ENCODE assay signal across 12 cellular contexts in the genomic region with DNA sequence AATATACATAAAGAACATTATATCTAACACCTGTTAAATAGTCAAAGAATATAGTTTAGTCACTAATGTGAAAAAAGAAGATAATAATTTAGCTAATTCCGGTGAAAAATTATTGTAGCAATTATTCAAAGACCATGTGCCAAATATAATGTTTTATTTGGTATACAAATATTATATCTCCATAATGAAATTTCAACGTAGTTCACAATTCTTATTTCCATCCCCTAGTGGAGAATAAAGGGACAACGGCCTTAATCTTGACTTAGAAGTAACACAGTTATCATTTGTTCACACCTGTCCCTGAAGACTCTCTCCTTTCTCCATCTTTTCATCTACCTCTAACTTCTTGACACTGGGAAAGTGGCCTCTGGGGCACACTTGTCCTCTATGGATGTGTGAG.
A peak's percentile ranks its signal among the peaks of the same experiment; 100 is the strongest.
DNase-seq lines count a peak whose midpoint lies in the region; ATAC-seq and TF ChIP-seq lines count a peak whose summit lies in the region.
"Had no signal": no experiment of that assay in that cellular context is flagged by ENCODE, and none has a peak within 500 bp of the region (broad histone marks: within the 10 kb centered on the region; RNA-seq: fewer than 3 reads in every experiment).

No MANE protein-coding gene starts in this region.

- H3K4me1 ChIP-seq in IMR-90 (ENCODE audit: control insufficient read depth, insufficient read depth, low read length) (no peaks in the 10 kb centered on the region), mammary epithelial cell (ENCODE audit: insufficient read depth, low read length) (no peaks in the 10 kb centered on the region), right lobe of liver (no peaks in the 10 kb centered on the region)

- H4K20me1 ChIP-seq in IMR-90 (ENCODE audit: insufficient read depth, low read length) (no peaks in the 10 kb centered on the region), mammary epithelial cell (ENCODE audit: insufficient read depth, low read length) (no peaks in the 10 kb centered on the region)

- no peak for ATAC-seq in IMR-90 (ENCODE audit: low read depth)
- no peak for ATAC-seq in right lobe of liver
- ATAC-seq: CD8-positive, alpha-beta T cell had no signal

- no peak for TF ChIP-seq RAD21 in IMR-90 (IDR thresholded peaks at IDR 0.05; ENCODE audit: low read length)

- H3K9ac ChIP-seq in IMR-90 (ENCODE audit: low read depth, low read length) = no peak overlapping the region
- H3K9ac ChIP-seq in mammary epithelial cell (ENCODE audit: insufficient read depth, low read length) = no peak overlapping the region

- no peak for TF ChIP-seq POLR2A in IMR-90 (IDR thresholded peaks at IDR 0.05; ENCODE audit: low read depth, low read length)
- no peak for TF ChIP-seq POLR2A in right lobe of liver (IDR thresholded peaks at IDR 0.05)

- no CpG with 5 or more reads among the region's 3 CpGs for WGBS in IMR-90 (ENCODE audit: extremely low coverage in 2 of 2, insufficient read length in 1 of 2), 2 experiments
- WGBS in mammary epithelial cell (ENCODE audit: low coverage, missing lambda C conversion rate) = 57% methylated on average over 3 of the region's 3 CpGs
- WGBS in right lobe of liver (ENCODE audit: insufficient coverage, low coverage, low lambda C conversion rate, missing lambda C conversion rate) = 41% methylated on average over 3 of the region's 3 CpGs

- H2AK9ac ChIP-seq in IMR-90 (replicated peaks; ENCODE audit: low read depth, low read length, poor library complexity) = no peak overlapping the region

- no peak overlapping the region for H4K5ac ChIP-seq in IMR-90 (ENCODE audit: low read depth, low read length)

- TF ChIP-seq CTCF in BJ (IDR thresholded peaks at IDR 0.05; ENCODE audit: insufficient read depth, low read depth, low read length) = peak; percentile 49
- TF ChIP-seq CTCF in IMR-90 (conservative IDR thresholded peaks at IDR 0.05; ENCODE audit: low read depth, low read length) = peak; percentile 24; the same call in 1 of the 2 replicates
- TF ChIP-seq CTCF in mammary epithelial cell (conservative IDR thresholded peaks at IDR 0.05 in 1 of 2, IDR thresholded peaks at IDR 0.05 in 1 of 2; ENCODE audit: extremely low read depth in 1 of 2, insufficient read depth in 1 of 2, low read depth in 1 of 2, low read length in 2 of 2) = peak; percentile 38 to 51
- TF ChIP-seq CTCF in right lobe of liver (IDR thresholded peaks at IDR 0.05) = peak in 3 of 4 donors; percentile 18 to 25 (median 25)

- H4K91ac ChIP-seq in IMR-90 (ENCODE audit: insufficient read depth, low read depth, low read length) = no peak overlapping the region

- no peak overlapping the region for H3K4me3 ChIP-seq in BJ (ENCODE audit: low read depth, low read length)
- H3K4me3 ChIP-seq in IMR-90 (ENCODE audit: insufficient read depth, low read depth, low read length) = no peak overlapping the region
- H3K4me3 ChIP-seq in mammary epithelial cell (replicated peaks in 1 of 3; ENCODE audit: insufficient read depth in 1 of 3, low read depth in 2 of 3, low read length in 3 of 3) = no peak overlapping the region
- H3K4me3 ChIP-seq in right lobe of liver = no peak overlapping the region

- H3K36me3 ChIP-seq in BJ (ENCODE audit: control insufficient read depth, insufficient read depth, low read length) (no peaks in the 10 kb centered on the region), IMR-90 (ENCODE audit: control insufficient read depth, insufficient read depth, low read length) (no peaks in the 10 kb centered on the region), mammary epithelial cell (ENCODE audit: insufficient read depth, low read length) (no peaks in the 10 kb centered on the region), right lobe of liver (no peaks in the 10 kb centered on the region)

- no peak overlapping the region for H2BK120ac ChIP-seq in IMR-90 (ENCODE audit: low read depth, low read length)

- no peaks in the 10 kb centered on the region for H3K27me3 ChIP-seq in BJ (ENCODE audit: control insufficient read depth, insufficient read depth, low read length)
- peaks cover 2% of the 10 kb centered on the region; the same call in 1 of the 2 replicates for H3K27me3 ChIP-seq in IMR-90 (ENCODE audit: control insufficient read depth, insufficient read depth, low read length)
- peaks cover 3% of the 10 kb centered on the region for H3K27me3 ChIP-seq in mammary epithelial cell (ENCODE audit: insufficient read depth, low read length)
- no peaks in the 10 kb centered on the region for H3K27me3 ChIP-seq in right lobe of liver

- H3K56ac ChIP-seq in IMR-90 (ENCODE audit: extremely low read depth, insufficient read depth, low read length) = no peak overlapping the region

- no peak overlapping the region for H2BK15ac ChIP-seq in IMR-90 (ENCODE audit: low read depth, low read length)

- H3K4me2 ChIP-seq in IMR-90 (ENCODE audit: low read depth, low read length) (no peak overlapping the region), mammary epithelial cell (ENCODE audit: insufficient read depth, low read depth, low read length) (no peak overlapping the region)

- in situ Hi-C loops in IMR-90 (cut with MboI; ENCODE audit: low sequenced_read_pairs) (loop anchor here (5.0 to 10.0 kb wide), 3 partner anchors 770 to 1830 kb away; partner anchors contain the start of gene WNT5A), mammary epithelial cell (cut with MboI; ENCODE audit: low sequenced_read_pairs in 2 of 2) (no loop called here)

- dilution Hi-C loops in IMR-90 (cut with HindIII; ENCODE audit: low sequenced_read_pairs, unreplicated experiment) = no loop called here
- dilution Hi-C loops in mammary epithelial cell (cut with HindIII; ENCODE audit: low sequenced_read_pairs) = no loop called here

- H3K79me2 ChIP-seq in mammary epithelial cell (ENCODE audit: insufficient read depth, low read length) = no peaks in the 10 kb centered on the region

- H2AFZ ChIP-seq in IMR-90 (replicated peaks; ENCODE audit: low read length, poor library complexity) (no peak overlapping the region), mammary epithelial cell (ENCODE audit: low read depth, low read length) (no peak overlapping the region)

- H3K4ac ChIP-seq in IMR-90 (ENCODE audit: low read depth, low read length) = no peak overlapping the region

- intact Hi-C loops in IMR-90 (cut with micrococcal nuclease) = loop anchor here (5.0 kb wide), 1 partner anchor 353 kb away; no protein-coding TSS in a partner anchor
- intact Hi-C loops in mammary epithelial cell (cut with micrococcal nuclease) = loop anchor here (5.0 to 10.0 kb wide), 4 partner anchors 123 to 633 kb away; no protein-coding TSS in a partner anchor
- intact Hi-C loops in right lobe of liver (cut with DNase I) = loop anchor here (10.0 kb wide), 2 partner anchors 770 to 1400 kb away; partner anchors contain the start of gene WNT5A (in 1 of the 2)

- H4K8ac ChIP-seq in IMR-90 (ENCODE audit: low read depth in 2 of 2, low read length in 2 of 2) = no peak overlapping the region

- H3K79me1 ChIP-seq in IMR-90 (ENCODE audit: low read depth in 1 of 2, low read length in 2 of 2) = no peaks in the 10 kb centered on the region

- no peak overlapping the region for H2BK5ac ChIP-seq in IMR-90 (ENCODE audit: low read depth, low read length, poor library complexity, severe bottlenecking)

- H2AK5ac ChIP-seq in IMR-90 (ENCODE audit: low read depth, low read length) = no peak overlapping the region

- H3K23ac ChIP-seq in IMR-90 (ENCODE audit: low read depth, low read length) = no peak overlapping the region

- no TSS peak for BruUV-seq in IMR-90 (replicated peaks; lab: Mats Ljungman, UMichigan)
- no TSS peak for BruUV-seq in mammary epithelial cell (replicated peaks; lab: Mats Ljungman, UMichigan)

- no peaks in the 10 kb centered on the region for H3K9me1 ChIP-seq in IMR-90 (ENCODE audit: insufficient read depth, low read length)

- H3K14ac ChIP-seq in IMR-90 (replicated peaks; ENCODE audit: low read depth, low read length) = no peak overlapping the region

- CTCF ChIA-PET in BJ (lab: Yijun Ruan, JAX) (interaction anchor here (0.6 to 2.5 kb wide), 4 partner anchors 11 to 1394 kb away, joined by 3 to 6 read pairs (median 4); no protein-coding TSS in a partner anchor), IMR-90 (lab: Yijun Ruan, JAX) (interaction anchor here (0.6 to 0.8 kb wide), 3 partner anchors 12 to 212 kb away, joined by 3 read pairs; no protein-coding TSS in a partner anchor), mammary epithelial cell (lab: Charles Lee; ENCODE audit: low non-redundant PET) (no interaction called here)

- no peak overlapping the region for H3K27ac ChIP-seq in IMR-90 (ENCODE audit: insufficient read depth, low read length)
- H3K27ac ChIP-seq in mammary epithelial cell (ENCODE audit: insufficient read depth, low read depth, low read length) = no peak overlapping the region
- H3K27ac ChIP-seq in right lobe of liver = no peak overlapping the region

- H3K9me3 ChIP-seq in IMR-90 (ENCODE audit: control insufficient read depth, insufficient read depth, low read length) (no peaks in the 10 kb centered on the region), mammary epithelial cell (replicated peaks; ENCODE audit: insufficient read depth, low read length) (no peaks in the 10 kb centered on the region), right lobe of liver (no peaks in the 10 kb centered on the region)

- no peak overlapping the region for H2BK20ac ChIP-seq in IMR-90 (ENCODE audit: low read depth, low read length)

- no peak overlapping the region for H3K18ac ChIP-seq in IMR-90 (ENCODE audit: low read depth, low read length)

- DNase-seq in BJ (ENCODE audit: low read depth) (no peak), IMR-90 (no peak), mammary epithelial cell (no peak), right lobe of liver (no peak), islet precursor cell (no peak), NCI-H2081 treated with DMSO at 0.1 percent for 48 hours (lab: John Stamatoyannopoulos, UW) (no peak), NCI-H1105 (lab: John Stamatoyannopoulos, UW) (no peak), DMS153 treated with DMSO at 0.1 percent for 48 hours (lab: John Stamatoyannopoulos, UW; ENCODE audit: unreplicated experiment) (no peak)
- DNase-seq: activated CD4-positive, alpha-beta T cell treated with anti-CD3 and anti-CD28 coated beads, Interleukin-2, amount 10 ng/mL, durations not matched to agents 7 days and 5 days; activated naive CD4-positive, alpha-beta T cell treated with anti-CD3 and anti-CD28 coated beads, Interleukin-2, amount 10 ng/mL, durations not matched to agents 7 days and 5 days; CD8-positive, alpha-beta T cell; NCI-H510A treated with DMSO at 0.1 percent for 48 hours had no signal

- POLR2A ChIA-PET in BJ (lab: Charles Lee) = no interaction called here
- POLR2A ChIA-PET in IMR-90 (lab: Charles Lee; ENCODE audit: unreplicated experiment) = no interaction called here

TF ChIP-seq in IMR-90, 13 proteins besides CTCF, POLR2A, EP300 and RAD21 (continues in another document):
- TF ChIP-seq USF2 (IDR thresholded peaks at IDR 0.05; ENCODE audit: low read depth, low read length) (no peak), BHLHE40 (IDR thresholded peaks at IDR 0.05; ENCODE audit: low read depth, low read length) (no peak), CHD1 (IDR thresholded peaks at IDR 0.05; ENCODE audit: low read depth, low read length) (no peak)
